13 cellular contexts compared by ENCODE assay signal in genomic region chr2:197909377-197909776, GRCh38.
A peak's percentile ranks its signal among the peaks of the same experiment; 100 is the strongest.
DNase-seq lines count a peak whose midpoint lies in the region; ATAC-seq and TF ChIP-seq lines count a peak whose summit lies in the region.
"Had no signal": no experiment of that assay in that cellular context is flagged by ENCODE, and none has a peak within 500 bp of the region (broad histone marks: within the 10 kb centered on the region; RNA-seq: fewer than 3 reads in every experiment).

No MANE protein-coding gene starts in this region.

- H3K9me3 Mint-ChIP-seq in WTC11 = no peaks in the 10 kb centered on the region
- H3K9me3 Mint-ChIP-seq: nephron progenitor cell had no signal

- H3K4me3 Mint-ChIP-seq in WTC11 = no peak overlapping the region
- H3K4me3 Mint-ChIP-seq: nephron progenitor cell had no signal

- peak overlapping the region; percentile 62 for H3K27ac ChIP-seq in psoas muscle
- H3K27ac ChIP-seq: PC-9 had no signal

- peaks cover 3% of the 10 kb centered on the region; the same call in 1 of the 2 replicates for H3K4me1 Mint-ChIP-seq in WTC11
- H3K4me1 Mint-ChIP-seq: nephron progenitor cell had no signal

- peaks cover 19% of the 10 kb centered on the region for H3K4me1 ChIP-seq in psoas muscle

- WGBS in psoas muscle, 3 donors = 8 to 18% (median 9%) methylated on average over 4 of the region's 4 CpGs

- CTCF ChIA-PET in WTC11 (lab: Charles Lee) = no interaction called here
- CTCF ChIA-PET in GM10248 (lab: Yijun Ruan, JAX) = interaction anchor here (0.9 to 1.2 kb wide), 3 partner anchors 74 to 193 kb away, joined by 3 read pairs; no protein-coding TSS in a partner anchor

- no peaks in the 10 kb centered on the region for H3K27me3 Mint-ChIP-seq in WTC11 (ENCODE audit: low read depth)

- H3K4me3 ChIP-seq in epithelial cell of esophagus (ENCODE audit: low read length) (no peak overlapping the region), psoas muscle (peak overlapping the region; percentile 11)
- H3K4me3 ChIP-seq: PC-9 had no signal

- intact Hi-C loops in psoas muscle (cut with DNase I) = no loop called here

- H3K27ac Mint-ChIP-seq in WTC11 = no peak overlapping the region
- H3K27ac Mint-ChIP-seq: nephron progenitor cell had no signal

- ATAC-seq in psoas muscle (peak; percentile 82 to 92 (median 84)), WTC11 (no peak; the same call in 1 of the 2 replicates)

- H3K9me3 ChIP-seq in psoas muscle = no peaks in the 10 kb centered on the region

- no peaks in the 10 kb centered on the region for H3K36me3 Mint-ChIP-seq in WTC11

- peak; percentile 58 for DNase-seq in ELR (ENCODE audit: low read depth)
- peak; percentile 81 for DNase-seq in LHCN-M2 (ENCODE audit: low read depth)
- DNase-seq in epithelial cell of esophagus (ENCODE audit: low read depth) = peak; percentile 39
- no peak for DNase-seq in psoas muscle
- DNase-seq in OCI-M2 (lab: John Stamatoyannopoulos, UW; ENCODE audit: unreplicated experiment) = no peak
- no peak for DNase-seq in WTC11 (ENCODE audit: low spot score)
- DNase-seq in GM10248 (ENCODE audit: extremely low spot score) = no peak
- no peak for DNase-seq in NCI-H510A (lab: John Stamatoyannopoulos, UW)
- DNase-seq: activated CD4-positive, CD25-positive, alpha-beta regulatory T cell treated with anti-CD3 and anti-CD28 coated beads, Interleukin-2, amount 50 U/mL, for 72 hours; GDM1; nephron progenitor cell; PC-9; stimulated activated CD4-positive, alpha-beta T cell treated with anti-CD3 and anti-CD28 coated beads, Interleukin-4, amount 100 ng/mL, for 4 hours had no signal

- POLR2A ChIA-PET in WTC11 (lab: Charles Lee) = no interaction called here
- POLR2A ChIA-PET in GM10248 (lab: Yijun Ruan, JAX) = no interaction called here

- no peak for TF ChIP-seq CTCF in epithelial cell of esophagus (IDR thresholded peaks at IDR 0.05; ENCODE audit: insufficient read depth, low read depth, low read length, missing control alignments)
- TF ChIP-seq CTCF in psoas muscle (IDR thresholded peaks at IDR 0.05) = no peak
- TF ChIP-seq CTCF in WTC11 (IDR thresholded peaks at IDR 0.05) = no peak
- no peak for TF ChIP-seq CTCF in GM10248 (IDR thresholded peaks at IDR 0.05; ENCODE audit: control extremely low read depth, extremely low read depth, low read depth, missing control alignments)

- no peaks in the 10 kb centered on the region for H3K36me3 ChIP-seq in psoas muscle (ENCODE audit: insufficient read depth in 1 of 2, low read depth in 1 of 2)

- H3K27me3 ChIP-seq in psoas muscle (ENCODE audit: insufficient read depth in 3 of 3, low read length in 2 of 3) = no peaks in the 10 kb centered on the region

TF ChIP-seq in WTC11, 78 proteins besides CTCF, POLR2A, EP300 and RAD21:
- TF ChIP-seq ZNF138 (CRISPR knock-in tag; conservative IDR thresholded peaks at IDR 0.05) (no peak), USF1 (CRISPR knock-in tag; IDR thresholded peaks at IDR 0.05) (no peak), ETV6 (CRISPR knock-in tag; IDR thresholded peaks at IDR 0.05) (no peak), CBFB (CRISPR knock-in tag; IDR thresholded peaks at IDR 0.05; ENCODE audit: low read depth) (no peak), NR2C2 (CRISPR knock-in tag; IDR thresholded peaks at IDR 0.05) (no peak)

Comparison
In these comparisons a context has a peak if more than half of its experiments do, and no peak if none do; other contexts are left out.
1. DNase-seq: peak in ELR (single experiment), LHCN-M2 (single experiment) and epithelial cell of esophagus (single experiment); none in psoas muscle (0 of 2), OCI-M2 (single experiment), WTC11 (single experiment), GM10248 (single experiment) and NCI-H510A (single experiment).